Comparison of ENCODE assay signal across 8 cellular contexts in the genomic region with DNA sequence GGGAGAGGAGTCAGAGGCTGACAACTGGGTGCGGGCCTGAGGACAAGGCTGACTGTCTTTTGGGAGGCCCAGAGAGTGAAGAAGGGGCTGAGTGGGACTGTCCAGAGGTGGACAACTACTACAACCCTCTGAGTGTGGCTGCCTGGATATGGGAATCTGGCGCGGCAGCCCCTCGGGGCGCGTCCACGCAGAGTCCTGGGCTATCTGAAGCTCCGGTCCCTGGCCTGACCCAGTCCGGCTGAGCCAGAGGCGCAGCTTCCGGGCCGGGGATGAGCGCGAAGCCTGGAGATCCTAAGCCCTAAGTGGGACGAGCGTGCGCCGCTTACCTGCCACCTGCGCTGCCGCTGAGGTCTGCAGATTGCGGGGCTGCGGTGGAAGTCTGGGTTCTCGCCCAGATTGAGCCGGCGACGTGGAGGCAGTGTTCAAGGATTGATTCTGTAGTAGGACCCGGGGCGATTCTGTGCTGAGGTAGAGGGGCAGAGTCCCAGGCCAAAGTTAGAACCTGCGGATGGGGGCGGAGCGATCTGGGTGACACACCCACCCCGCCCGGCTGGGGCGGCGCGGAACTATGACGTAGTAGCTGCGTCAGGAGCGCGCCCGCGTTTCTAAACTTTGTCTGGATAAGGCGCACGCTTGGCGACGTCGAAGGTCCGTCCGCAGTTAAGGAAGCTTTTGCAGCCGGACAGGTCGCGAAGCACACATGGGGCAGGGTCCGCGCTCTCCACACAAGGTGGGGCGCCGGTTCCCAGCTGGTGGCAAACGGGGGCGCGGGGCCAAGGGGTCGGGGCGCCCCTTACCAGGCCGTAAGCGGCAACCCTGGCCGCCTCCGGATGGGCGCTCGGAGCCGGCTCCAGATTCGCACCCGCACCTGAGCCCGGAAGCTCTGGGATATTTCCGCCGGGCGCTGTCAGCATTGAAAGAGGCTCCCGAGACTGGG. TPM values are rescaled to one million over a fixed set of nuclear protein-coding genes. Genes with fewer than 3 reads are reported as not detected.
DNase-seq lines count a peak whose midpoint lies in the region; ATAC-seq and TF ChIP-seq lines count a peak whose summit lies in the region.

TSS of gene DHRS1 (minus strand) at position 526 of the 937 bp plus-strand sequence. CDS start 674 bp downstream, outside the sequence.
A gene with protein sequence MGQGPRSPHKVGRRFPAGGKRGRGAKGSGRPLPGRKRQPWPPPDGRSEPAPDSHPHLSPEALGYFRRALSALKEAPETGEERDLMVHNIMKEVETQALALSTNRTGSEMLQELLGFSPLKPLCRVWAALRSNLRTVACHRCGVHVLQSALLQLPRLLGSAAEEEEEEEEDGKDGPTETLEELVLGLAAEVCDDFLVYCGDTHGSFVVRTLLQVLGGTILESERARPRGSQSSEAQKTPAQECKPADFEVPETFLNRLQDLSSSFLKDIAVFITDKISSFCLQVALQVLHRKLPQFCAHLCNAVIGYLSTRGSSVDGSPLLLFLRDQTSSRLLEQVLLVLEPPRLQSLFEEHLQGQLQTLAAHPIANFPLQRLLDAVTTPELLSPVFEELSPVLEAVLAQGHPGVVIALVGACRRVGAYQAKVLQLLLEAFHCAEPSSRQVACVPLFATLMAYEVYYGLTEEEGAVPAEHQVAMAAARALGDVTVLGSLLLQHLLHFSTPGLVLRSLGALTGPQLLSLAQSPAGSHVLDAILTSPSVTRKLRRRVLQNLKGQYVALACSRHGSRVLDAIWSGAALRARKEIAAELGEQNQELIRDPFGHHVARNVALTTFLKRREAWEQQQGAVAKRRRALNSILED (plus strand): TSS at position 596 of the 937 bp plus-strand sequence. CDS start 105 bp downstream, at position 701.

- intact Hi-C loops in Calu3 (cut with micrococcal nuclease; ENCODE audit: unreplicated experiment) = no loop called here

- H3K27ac ChIP-seq in muscle layer of colon (ENCODE audit: low read depth, low read length) = peak within 1 kb of the TSS; percentile 97

- H3K36me3 Mint-ChIP-seq in Calu3 (ENCODE audit: insufficient read depth, unreplicated experiment) = peaks cover 38% of the 10 kb centered on the region
- peaks cover 75% of the 10 kb centered on the region for H3K36me3 Mint-ChIP-seq in activated T-cell treated with anti-CD3 and anti-CD28 coated beads, Interleukin-2, amount 50 U/mL, for 24 hours (ENCODE audit: low read depth)

- peak within 1 kb of the TSS; percentile 91 to 97 for H3K4me3 ChIP-seq in muscle layer of colon (ENCODE audit: low read depth in 1 of 2, low read length in 2 of 2)

- peak; percentile 57 for ATAC-seq in GM21367 (IDR thresholded peaks at IDR 0.05; ENCODE audit: unreplicated experiment)

- no peak for TF ChIP-seq CTCF in Calu3 (IDR thresholded peaks at IDR 0.05; ENCODE audit: unreplicated experiment)

- TF ChIP-seq POLR2A in erythroblast (IDR thresholded peaks at IDR 0.05; ENCODE audit: low read length) = peak; percentile 78

- H3K27ac Mint-ChIP-seq in Calu3 (ENCODE audit: unreplicated experiment) = peak within 1 kb of the TSS; percentile 88
- H3K27ac Mint-ChIP-seq in activated T-cell treated with anti-CD3 and anti-CD28 coated beads, Interleukin-2, amount 50 U/mL, for 24 hours = peak within 1 kb of the TSS; percentile 96

- TSS peak; percentile 75 for BruUV-seq in Calu3 (replicated peaks; lab: Mats Ljungman, UMichigan)

- CTCF ChIA-PET in Calu3 (lab: Charles Lee) = interaction anchor here (0.6 to 4.2 kb wide), 9 partner anchors 8 to 153 kb away, joined by 3 to 108 read pairs (median 3); partner anchors contain the start of genes CIDEB, MDP1, RABGGTA and TINF2

- no peaks in the 10 kb centered on the region for H3K27me3 ChIP-seq in muscle layer of colon (ENCODE audit: control insufficient read depth in 1 of 2, insufficient read depth in 2 of 2, low read length in 2 of 2)

- no peaks in the 10 kb centered on the region for H3K9me3 Mint-ChIP-seq in Calu3 (ENCODE audit: low read depth, unreplicated experiment)
- no peaks in the 10 kb centered on the region for H3K9me3 Mint-ChIP-seq in activated T-cell treated with anti-CD3 and anti-CD28 coated beads, Interleukin-2, amount 50 U/mL, for 24 hours

- H3K9me3 ChIP-seq in muscle layer of colon (ENCODE audit: low read length) = no peaks in the 10 kb centered on the region

- H3K4me3 Mint-ChIP-seq in Calu3 (ENCODE audit: low read depth, unreplicated experiment) = peak within 1 kb of the TSS; percentile 90
- H3K4me3 Mint-ChIP-seq in activated T-cell treated with anti-CD3 and anti-CD28 coated beads, Interleukin-2, amount 50 U/mL, for 24 hours = peak within 1 kb of the TSS; percentile 92

- peaks cover 22% of the 10 kb centered on the region for H3K4me1 ChIP-seq in muscle layer of colon (ENCODE audit: insufficient read depth, low read length)

- H3K27me3 Mint-ChIP-seq in Calu3 (ENCODE audit: unreplicated experiment) = no peaks in the 10 kb centered on the region
- no peaks in the 10 kb centered on the region for H3K27me3 Mint-ChIP-seq in activated T-cell treated with anti-CD3 and anti-CD28 coated beads, Interleukin-2, amount 50 U/mL, for 24 hours

- DNase-seq in Calu3 = peak; percentile 94
- DNase-seq in HUDEP-2 (lab: John Stamatoyannopoulos, UW; ENCODE audit: unreplicated experiment in 76 of 76) = peak in 73 of 76 experiments; percentile 18 to 91 (median 76)
- DNase-seq in OCI-M2 (lab: John Stamatoyannopoulos, UW; ENCODE audit: unreplicated experiment) = peak; percentile 70
- DNase-seq in activated T-cell treated with anti-CD3 and anti-CD28 coated beads, Interleukin-2, amount 50 U/mL, for 24 hours = peak; percentile 97
- peak; percentile 95 to 98 for DNase-seq in erythroblast (lab: John Stamatoyannopoulos, UW)
- peak; percentile 90 to 91 for DNase-seq in stimulated activated CD8-positive, alpha-beta memory T cell treated with anti-CD3 and anti-CD28 coated beads, Interleukin-7, amount 100 ng/mL, for 1 hour (ENCODE audit: low read depth in 2 of 2)

- peaks cover 32% of the 10 kb centered on the region for H3K4me1 Mint-ChIP-seq in Calu3 (ENCODE audit: low read depth, unreplicated experiment)
- H3K4me1 Mint-ChIP-seq in activated T-cell treated with anti-CD3 and anti-CD28 coated beads, Interleukin-2, amount 50 U/mL, for 24 hours (ENCODE audit: low read depth) = peaks cover 60% of the 10 kb centered on the region

- H3K36me3 ChIP-seq in muscle layer of colon (ENCODE audit: insufficient read depth, low read length) = peaks cover 49% of the 10 kb centered on the region

- peak within 1 kb of the TSS; percentile 92 for H3K9ac ChIP-seq in muscle layer of colon (ENCODE audit: low read length)

RNA-seq across cellular contexts. Expression of gene DHRS1, which starts in this region (rescaled TPM):
- total RNA-seq in Calu3 (2022) = 18.6 and 19.7 TPM in 2 replicates

RNA-seq across cellular contexts. Expression of the second gene that starts in this region (rescaled TPM):
- total RNA-seq in Calu3 (2022) = 35.9 and 40.2 TPM in 2 replicates

Comparison
In these comparisons a context has a peak if more than half of its experiments do, and no peak if none do; other contexts are left out.
1. Peak in every context shown above with its lines: DNase-seq, ATAC-seq, H3K4me3 ChIP-seq and H3K27ac ChIP-seq.